ENCODE assay signal across 1 cellular context in the genomic region with DNA sequence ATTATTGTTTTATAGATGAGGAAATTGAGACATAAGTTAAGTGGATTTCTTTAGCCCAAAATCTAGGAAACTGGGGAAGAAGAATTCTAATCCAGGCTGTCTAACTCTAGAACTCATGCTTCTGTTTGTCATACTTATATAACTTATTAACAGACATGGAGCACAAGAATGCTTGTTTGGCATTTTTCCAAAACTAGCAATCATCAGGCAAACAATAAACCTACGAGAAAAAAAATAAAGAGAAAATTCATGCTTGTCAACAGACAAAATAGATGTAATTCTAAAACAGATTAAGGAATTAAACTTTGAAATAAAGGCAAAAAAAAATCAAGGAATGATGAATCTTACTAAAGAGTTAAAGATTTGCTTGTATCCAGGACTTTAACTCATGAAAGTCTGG.
TF ChIP-seq lines count a peak whose summit lies in the region.

No MANE protein-coding gene starts in this region.

TF ChIP-seq in endothelial cell of umbilical vein, 7 proteins besides CTCF, POLR2A, EP300 and RAD21:
- TF ChIP-seq POLR2AphosphoS5 (IDR thresholded peaks at IDR 0.05; ENCODE audit: insufficient read depth, low read depth, low read length) (no peak), FOS (IDR thresholded peaks at IDR 0.05; ENCODE audit: borderline replicate concordance, insufficient read depth, low read length) (no peak), JUN (IDR thresholded peaks at IDR 0.05; ENCODE audit: borderline replicate concordance, insufficient read depth, insufficient read length, low read depth) (no peak), GATA2 (IDR thresholded peaks at IDR 0.05; ENCODE audit: insufficient read depth, insufficient read length, low read depth, low read length) (no peak), EZH2 (IDR thresholded peaks at IDR 0.05; ENCODE audit: borderline replicate concordance, low read depth, low read length, severe bottlenecking) (no peak), MYC (IDR thresholded peaks at IDR 0.05; ENCODE audit: low read depth, low read length) (no peak)
- TF ChIP-seq, protein P1, sequence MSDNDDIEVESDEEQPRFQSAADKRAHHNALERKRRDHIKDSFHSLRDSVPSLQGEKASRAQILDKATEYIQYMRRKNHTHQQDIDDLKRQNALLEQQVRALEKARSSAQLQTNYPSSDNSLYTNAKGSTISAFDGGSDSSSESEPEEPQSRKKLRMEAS (IDR thresholded peaks at IDR 0.05; ENCODE audit: insufficient read depth, insufficient read length), result no peak
